Comparison of ENCODE assay signal across 18 cellular contexts in the genomic region with DNA sequence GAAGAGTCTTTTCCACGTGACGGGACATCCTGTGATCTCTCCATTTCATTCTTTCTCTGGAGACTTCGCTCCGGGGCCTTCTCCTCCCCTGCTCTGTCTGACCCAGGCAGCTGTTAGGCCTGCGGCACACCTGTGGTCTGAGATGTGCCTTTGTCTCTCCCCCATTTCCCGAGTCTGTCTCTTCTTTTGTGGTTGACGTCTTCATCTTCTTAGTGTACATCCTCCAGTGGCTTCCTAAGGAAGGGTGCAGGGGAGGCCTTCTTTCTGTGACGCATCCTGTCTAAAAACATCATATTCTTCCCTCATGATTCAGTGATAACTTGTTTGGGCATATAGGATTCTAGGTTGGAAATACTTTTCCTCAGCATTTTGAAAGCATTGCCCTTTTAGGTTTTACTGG. TPM values are rescaled to one million over a fixed set of nuclear protein-coding genes. Genes with fewer than 3 reads are reported as not detected.
DNase-seq lines count a peak whose midpoint lies in the region; ATAC-seq and TF ChIP-seq lines count a peak whose summit lies in the region.
"Had no signal": no experiment of that assay in that cellular context is flagged by ENCODE, and none has a peak within 500 bp of the region (broad histone marks: within the 10 kb centered on the region; RNA-seq: fewer than 3 reads in every experiment).

No MANE protein-coding gene starts in this region.

- H3K27me3 Mint-ChIP-seq in activated T-cell treated with anti-CD3 and anti-CD28 coated beads, Interleukin-2, amount 50 U/mL, for 24 hours, result no peaks in the 10 kb centered on the region
- H3K27me3 Mint-ChIP-seq in T-helper 17 cell, result no peaks in the 10 kb centered on the region
- H3K27me3 Mint-ChIP-seq in activated naive CD8-positive, alpha-beta T cell treated with anti-CD3 and anti-CD28 coated beads, Interleukin-2, amount 10 ng/mL, durations not matched to agents 7 days and 5 days, result no peaks in the 10 kb centered on the region

- H3K27me3 ChIP-seq in sigmoid colon, result no peaks in the 10 kb centered on the region
- H3K27me3 ChIP-seq: heart left ventricle, neural progenitor cell, stomach, vagina had no signal

- POLR2A ChIA-PET in activated naive CD8-positive, alpha-beta T cell treated with anti-CD3 and anti-CD28 coated beads, Interleukin-2, amount 10 ng/mL, durations not matched to agents 7 days and 5 days (lab: Charles Lee), result interaction anchor here (1.0 kb wide), 1 partner anchor 9 kb away, joined by 4 read pairs; no protein-coding TSS in a partner anchor

- 68 to 94% methylated on average over 8 of the region's 8 CpGs for WGBS in sigmoid colon, 2 donors

- in situ Hi-C loops in KBM-7 (cut with MboI; ENCODE audit: low pct_unique_long_range_greater_than_20kb, low sequenced_read_pairs), result no loop called here

- no peak overlapping the region for H3K27ac ChIP-seq in sigmoid colon
- H3K27ac ChIP-seq: neural progenitor cell, stomach, vagina had no signal

- H3K4me1 ChIP-seq in sigmoid colon, result peaks cover 0 to 20% (median 18%) of the 10 kb centered on the region in 4 donors

- peak overlapping the region; percentile 32 for H3K4me3 Mint-ChIP-seq in activated T-cell treated with anti-CD3 and anti-CD28 coated beads, Interleukin-2, amount 50 U/mL, for 24 hours
- peak overlapping the region; percentile 89 for H3K4me3 Mint-ChIP-seq in T-helper 17 cell
- H3K4me3 Mint-ChIP-seq in activated naive CD8-positive, alpha-beta T cell treated with anti-CD3 and anti-CD28 coated beads, Interleukin-2, amount 10 ng/mL, durations not matched to agents 7 days and 5 days, result peak overlapping the region; percentile 66
- H3K4me3 Mint-ChIP-seq: neural progenitor cell had no signal

- no peak for DNase-seq in activated T-cell treated with anti-CD3 and anti-CD28 coated beads, Interleukin-2, amount 50 U/mL, for 24 hours
- DNase-seq in activated T-cell treated with anti-CD3 and anti-CD28 coated beads, Interleukin-2, amount 50 U/mL, for 1 hour, result no peak
- DNase-seq in T-helper 17 cell (no peak), sigmoid colon (peak; percentile 34), HT-29 (ENCODE audit: low spot score) (no peak), superior temporal gyrus (ENCODE audit: extremely low spot score) (no peak), KBM-7 (no peak)
- DNase-seq in activated naive CD8-positive, alpha-beta T cell treated with anti-CD3 and anti-CD28 coated beads, Interleukin-2, amount 10 ng/mL, durations not matched to agents 7 days and 5 days, result no peak
- DNase-seq: ACHN, HCEC 1CT, heart left ventricle, Karpas-422, NCI-H1105, NCI-H2107, NCI-H524 treated with DMSO at 0.1 percent for 48 hours, stomach had no signal

- H3K36me3 ChIP-seq in sigmoid colon, result peaks cover 6 to 41% (median 15%) of the 10 kb centered on the region in 4 donors
- H3K36me3 ChIP-seq: neural progenitor cell had no signal

- H3K4me1 Mint-ChIP-seq in activated T-cell treated with anti-CD3 and anti-CD28 coated beads, Interleukin-2, amount 50 U/mL, for 24 hours (ENCODE audit: low read depth), result peaks cover 55% of the 10 kb centered on the region
- peaks cover 42% of the 10 kb centered on the region for H3K4me1 Mint-ChIP-seq in T-helper 17 cell
- H3K4me1 Mint-ChIP-seq in activated naive CD8-positive, alpha-beta T cell treated with anti-CD3 and anti-CD28 coated beads, Interleukin-2, amount 10 ng/mL, durations not matched to agents 7 days and 5 days, result peaks cover 42% of the 10 kb centered on the region

- TF ChIP-seq CTCF in sigmoid colon (IDR thresholded peaks at IDR 0.05), result no peak

- peak overlapping the region; percentile 85 for H3K27ac Mint-ChIP-seq in activated T-cell treated with anti-CD3 and anti-CD28 coated beads, Interleukin-2, amount 50 U/mL, for 24 hours
- peak overlapping the region; percentile 86 for H3K27ac Mint-ChIP-seq in T-helper 17 cell
- peak overlapping the region; percentile 69 for H3K27ac Mint-ChIP-seq in activated naive CD8-positive, alpha-beta T cell treated with anti-CD3 and anti-CD28 coated beads, Interleukin-2, amount 10 ng/mL, durations not matched to agents 7 days and 5 days
- H3K27ac Mint-ChIP-seq: neural progenitor cell had no signal

- TF ChIP-seq POLR2A in sigmoid colon (IDR thresholded peaks at IDR 0.05), result no peak

- H3K4me3 ChIP-seq in sigmoid colon, result no peak overlapping the region
- H3K4me3 ChIP-seq: heart left ventricle, neural progenitor cell, stomach, vagina had no signal

- H3K9me3 ChIP-seq in T-helper 17 cell (ENCODE audit: control insufficient read depth, low read length, poor library complexity, severe bottlenecking) (no peaks in the 10 kb centered on the region), sigmoid colon (no peaks in the 10 kb centered on the region)
- H3K9me3 ChIP-seq: heart left ventricle, stomach, vagina had no signal

- H3K36me3 Mint-ChIP-seq in activated T-cell treated with anti-CD3 and anti-CD28 coated beads, Interleukin-2, amount 50 U/mL, for 24 hours (ENCODE audit: low read depth), result peaks cover 30% of the 10 kb centered on the region
- peaks cover 2% of the 10 kb centered on the region for H3K36me3 Mint-ChIP-seq in T-helper 17 cell (ENCODE audit: low read depth)
- H3K36me3 Mint-ChIP-seq in activated naive CD8-positive, alpha-beta T cell treated with anti-CD3 and anti-CD28 coated beads, Interleukin-2, amount 10 ng/mL, durations not matched to agents 7 days and 5 days, result peaks cover 21% of the 10 kb centered on the region

- TF ChIP-seq EP300 in sigmoid colon (IDR thresholded peaks at IDR 0.05), result no peak

- intact Hi-C loops in sigmoid colon (cut with DNase I), result no loop called here

- H3K9me3 Mint-ChIP-seq in activated T-cell treated with anti-CD3 and anti-CD28 coated beads, Interleukin-2, amount 50 U/mL, for 24 hours, result no peaks in the 10 kb centered on the region
- no peaks in the 10 kb centered on the region for H3K9me3 Mint-ChIP-seq in activated naive CD8-positive, alpha-beta T cell treated with anti-CD3 and anti-CD28 coated beads, Interleukin-2, amount 10 ng/mL, durations not matched to agents 7 days and 5 days
- H3K9me3 Mint-ChIP-seq: neural progenitor cell had no signal

- peak; percentile 80 for ATAC-seq in T-helper 17 cell
- peak; percentile 91 for ATAC-seq in activated naive CD8-positive, alpha-beta T cell treated with anti-CD3 and anti-CD28 coated beads, Interleukin-2, amount 10 ng/mL, durations not matched to agents 7 days and 5 days (ENCODE audit: low read depth)

RNA-seq across cellular contexts. Expression of gene ATP6V0E2, which starts 17.2 kb away (rescaled TPM):
- total RNA-seq in T-helper 17 cell (10 to 100 TPM; 29.4 to 38.5 TPM), sigmoid colon (10 to 100 TPM; 16.6 to 41.7 (median 29.9) TPM)
- 10 to 100 TPM; 74.0 to 81.2 TPM for total RNA-seq in activated naive CD8-positive, alpha-beta T cell treated with anti-CD3 and anti-CD28 coated beads, Interleukin-2, amount 10 ng/mL, durations not matched to agents 7 days and 5 days
- 10 to 100 TPM; 13.2 to 45.5 (median 22.8) TPM for polyA plus RNA-seq in sigmoid colon
- total RNA-seq in HT-29 (2014; rRNA removed; shearing (Covaris generic)), result 92.6 and 93.3 TPM in 2 replicates

RNA-seq across cellular contexts. Expression of gene ZNF862, which starts 18.4 kb away (rescaled TPM):
- 10 to 100 TPM; 27.5 to 31.0 TPM for total RNA-seq in T-helper 17 cell
- total RNA-seq in activated naive CD8-positive, alpha-beta T cell treated with anti-CD3 and anti-CD28 coated beads, Interleukin-2, amount 10 ng/mL, durations not matched to agents 7 days and 5 days, result 10 to 100 TPM; 44.1 to 45.6 TPM
- total RNA-seq in sigmoid colon, result 10 to 100 TPM; 12.5 to 23.8 (median 15.9) TPM
- 1 to 10 TPM in 2 of 3 donors, under 1 TPM in 1; 0.92 to 9.6 (median 6.0) TPM for polyA plus RNA-seq in sigmoid colon
- 8.8 and 11.7 TPM in 2 replicates for total RNA-seq in HT-29 (2014; rRNA removed; shearing (Covaris generic))

Comparison
In these comparisons a context has a peak if more than half of its experiments do, and no peak if none do; other contexts are left out.
1. H3K4me3 Mint-ChIP-seq: peak in every context shown above with its lines; median percentile 89 in T-helper 17 cell; 66 in activated naive CD8-positive, alpha-beta T cell treated with anti-CD3 and anti-CD28 coated beads, Interleukin-2, amount 10 ng/mL, durations not matched to agents 7 days and 5 days; 32 in activated T-cell treated with anti-CD3 and anti-CD28 coated beads, Interleukin-2, amount 50 U/mL, for 24 hours.